Comparison of ENCODE assay signal across 8 cellular contexts in the genomic region with DNA sequence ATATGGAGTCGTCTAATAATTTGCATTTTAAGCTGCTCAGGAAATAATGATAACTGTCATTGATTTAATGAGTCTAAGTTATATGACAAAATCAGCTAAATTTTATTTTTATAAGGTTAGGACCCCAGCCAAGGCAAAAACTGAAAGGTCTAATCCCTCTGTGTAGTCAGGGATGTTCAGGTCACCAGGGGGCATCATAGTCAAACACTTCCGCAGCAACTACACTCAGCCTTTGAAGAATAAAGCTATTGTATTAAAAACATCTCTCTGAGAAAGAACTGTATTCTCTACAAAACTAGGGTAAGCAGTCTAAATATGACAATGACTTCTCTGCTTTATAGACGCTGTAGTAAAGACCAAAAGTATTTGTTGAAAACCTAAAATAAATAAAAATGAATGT. TPM values are rescaled to one million over a fixed set of nuclear protein-coding genes. Genes with fewer than 3 reads are reported as not detected.
A peak's percentile ranks its signal among the peaks of the same experiment; 100 is the strongest.
DNase-seq lines count a peak whose midpoint lies in the region; ATAC-seq, FAIRE-seq and TF ChIP-seq lines count a peak whose summit lies in the region.

No MANE protein-coding gene starts in this region.

- no peak overlapping the region for H3K4me3 Mint-ChIP-seq in CD4-positive, CD25-positive, alpha-beta regulatory T cell
- H3K4me3 Mint-ChIP-seq in activated CD8-positive, alpha-beta T cell treated with anti-CD3 and anti-CD28 coated beads for 36 hours: no peak overlapping the region

- no peak for TF ChIP-seq CTCF in activated CD8-positive, alpha-beta T cell treated with anti-CD3 and anti-CD28 coated beads for 36 hours (IDR thresholded peaks at IDR 0.05)

- CTCF ChIA-PET in activated CD8-positive, alpha-beta T cell treated with anti-CD3 and anti-CD28 coated beads for 36 hours (lab: Charles Lee): interaction anchor here (1.1 to 1.8 kb wide), 4 partner anchors 8 to 692 kb away, joined by 3 to 7 read pairs (median 3); no protein-coding TSS in a partner anchor

- no peak for ATAC-seq in CD4-positive, CD25-positive, alpha-beta regulatory T cell (ENCODE audit: low read depth in 2 of 2)
- no peak for ATAC-seq in activated CD8-positive, alpha-beta T cell treated with anti-CD3 and anti-CD28 coated beads for 36 hours
- ATAC-seq in HG03097 (IDR thresholded peaks at IDR 0.05; ENCODE audit: low FRiP score, unreplicated experiment) (no peak), GM21529 (IDR thresholded peaks at IDR 0.05; ENCODE audit: unreplicated experiment) (no peak), GM21717 (IDR thresholded peaks at IDR 0.05; ENCODE audit: unreplicated experiment) (no peak)

- H3K36me3 Mint-ChIP-seq in CD4-positive, CD25-positive, alpha-beta regulatory T cell: peaks cover 56% of the 10 kb centered on the region
- H3K36me3 Mint-ChIP-seq in activated CD8-positive, alpha-beta T cell treated with anti-CD3 and anti-CD28 coated beads for 36 hours (ENCODE audit: low read depth): peaks cover 38% of the 10 kb centered on the region

- intact Hi-C loops in activated CD8-positive, alpha-beta T cell treated with anti-CD3 and anti-CD28 coated beads for 36 hours (cut with micrococcal nuclease): no loop called here

- H3K36me3 ChIP-seq in CD4-positive, CD25-positive, alpha-beta regulatory T cell (ENCODE audit: control insufficient read depth, insufficient read depth, low read length): peaks cover 76% of the 10 kb centered on the region

- no peaks in the 10 kb centered on the region for H3K27me3 Mint-ChIP-seq in CD4-positive, CD25-positive, alpha-beta regulatory T cell
- no peaks in the 10 kb centered on the region for H3K27me3 Mint-ChIP-seq in activated CD8-positive, alpha-beta T cell treated with anti-CD3 and anti-CD28 coated beads for 36 hours

- no peaks in the 10 kb centered on the region for H3K4me1 ChIP-seq in CD4-positive, CD25-positive, alpha-beta regulatory T cell (ENCODE audit: control insufficient read depth, insufficient read depth, low read length, poor library complexity, severe bottlenecking)

- DNase-seq in CD4-positive, CD25-positive, alpha-beta regulatory T cell: peak; percentile 18 to 30 (median 24)
- DNase-seq in HTR-8/SVneo (ENCODE audit: insufficient read length, low spot score) (peak; percentile 18), ureter (ENCODE audit: low spot score) (no peak)
- DNase-seq in activated CD8-positive, alpha-beta T cell treated with anti-CD3 and anti-CD28 coated beads for 36 hours: peak; percentile 23

- peaks cover 0 to 15% (median 5%) of the 10 kb centered on the region in 4 donors for H3K4me1 Mint-ChIP-seq in CD4-positive, CD25-positive, alpha-beta regulatory T cell
- H3K4me1 Mint-ChIP-seq in activated CD8-positive, alpha-beta T cell treated with anti-CD3 and anti-CD28 coated beads for 36 hours (ENCODE audit: low read depth): peaks cover 3% of the 10 kb centered on the region

- no peaks in the 10 kb centered on the region for H3K9me3 ChIP-seq in CD4-positive, CD25-positive, alpha-beta regulatory T cell (ENCODE audit: control insufficient read depth in 2 of 2, low read length in 2 of 2)

- FAIRE-seq in HTR-8/SVneo (lab: Jason Lieb, UNC) (no peak), islet of Langerhans (lab: Jason Lieb, UNC) (peak; percentile 43)

- no peak overlapping the region for H3K4me3 ChIP-seq in CD4-positive, CD25-positive, alpha-beta regulatory T cell (ENCODE audit: low read depth, low read length)

- POLR2A ChIA-PET in activated CD8-positive, alpha-beta T cell treated with anti-CD3 and anti-CD28 coated beads for 36 hours (lab: Charles Lee): interaction anchor here (1.3 to 1.6 kb wide), 3 partner anchors 11 to 41 kb away, joined by 3 to 5 read pairs (median 4); partner anchors contain the start of gene INTS14

- no peak overlapping the region for H3K27ac Mint-ChIP-seq in CD4-positive, CD25-positive, alpha-beta regulatory T cell
- no peak overlapping the region for H3K27ac Mint-ChIP-seq in activated CD8-positive, alpha-beta T cell treated with anti-CD3 and anti-CD28 coated beads for 36 hours

- no peak overlapping the region for H3K27ac ChIP-seq in CD4-positive, CD25-positive, alpha-beta regulatory T cell (ENCODE audit: insufficient read depth, low read length, poor library complexity, severe bottlenecking)

- no peaks in the 10 kb centered on the region for H3K27me3 ChIP-seq in CD4-positive, CD25-positive, alpha-beta regulatory T cell (ENCODE audit: control insufficient read depth, insufficient read depth, low read length)

- no peaks in the 10 kb centered on the region for H3K9me3 Mint-ChIP-seq in CD4-positive, CD25-positive, alpha-beta regulatory T cell
- no peaks in the 10 kb centered on the region for H3K9me3 Mint-ChIP-seq in activated CD8-positive, alpha-beta T cell treated with anti-CD3 and anti-CD28 coated beads for 36 hours

RNA-seq across cellular contexts. Expression of gene INTS14, which starts 15.0 kb away (rescaled TPM):
- 22.7 TPM for total RNA-seq in CD4-positive, CD25-positive, alpha-beta regulatory T cell
- polyA plus RNA-seq in CD4-positive, CD25-positive, alpha-beta regulatory T cell: 10 to 100 TPM; 28.2 to 40.6 (median 33.2) TPM
- 10 to 100 TPM; 47.4 to 48.1 TPM for total RNA-seq in activated CD8-positive, alpha-beta T cell treated with anti-CD3 and anti-CD28 coated beads for 36 hours
- total RNA-seq in ureter: 57.2 TPM

RNA-seq across cellular contexts. Expression of gene SLC24A1, which starts 25.8 kb away (rescaled TPM):
- total RNA-seq in CD4-positive, CD25-positive, alpha-beta regulatory T cell: 5.2 TPM
- polyA plus RNA-seq in CD4-positive, CD25-positive, alpha-beta regulatory T cell: 1 to 10 TPM; 1.5 to 3.8 (median 2.0) TPM
- total RNA-seq in activated CD8-positive, alpha-beta T cell treated with anti-CD3 and anti-CD28 coated beads for 36 hours: 1 to 10 TPM; 6.8 to 7.6 TPM
- total RNA-seq in ureter: 24.9 TPM
